Comparison of ENCODE assay signal across 15 cellular contexts in genomic region chr12:25332143-25332542, GRCh38.
DNase-seq lines count a peak whose midpoint lies in the region; ATAC-seq, FAIRE-seq and TF ChIP-seq lines count a peak whose summit lies in the region.
"Had no signal": no experiment of that assay in that cellular context is flagged by ENCODE, and none has a peak within 500 bp of the region (broad histone marks: within the 10 kb centered on the region; RNA-seq: fewer than 3 reads in every experiment).

No MANE protein-coding gene starts in this region.

- intact Hi-C loops in sciatic nerve (cut with DNase I), result no loop called here

- H3K27ac Mint-ChIP-seq in naive thymus-derived CD8-positive, alpha-beta T cell, result no peak overlapping the region

- no peaks in the 10 kb centered on the region for H3K27me3 Mint-ChIP-seq in naive thymus-derived CD8-positive, alpha-beta T cell
- H3K27me3 Mint-ChIP-seq: activated naive CD4-positive, alpha-beta T cell treated with anti-CD3 and anti-CD28 coated beads, Interleukin-2, amount 50 U/mL, for 24 hours had no signal

- H3K36me3 Mint-ChIP-seq in naive thymus-derived CD8-positive, alpha-beta T cell, result no peaks in the 10 kb centered on the region
- H3K36me3 Mint-ChIP-seq: activated naive CD4-positive, alpha-beta T cell treated with anti-CD3 and anti-CD28 coated beads, Interleukin-2, amount 50 U/mL, for 24 hours had no signal

- POLR2A ChIA-PET in naive thymus-derived CD8-positive, alpha-beta T cell (lab: Charles Lee), result interaction anchor here (0.6 kb wide), 1 partner anchor 53 kb away, joined by 3 read pairs; no protein-coding TSS in a partner anchor

- H3K4me3 Mint-ChIP-seq in naive thymus-derived CD8-positive, alpha-beta T cell, result no peak overlapping the region
- H3K4me3 Mint-ChIP-seq: activated naive CD4-positive, alpha-beta T cell treated with anti-CD3 and anti-CD28 coated beads, Interleukin-2, amount 50 U/mL, for 24 hours had no signal

- TF ChIP-seq POLR2A in GM12892 (IDR thresholded peaks at IDR 0.05; ENCODE audit: low read depth, low read length), result no peak

- H3K9me3 Mint-ChIP-seq in naive thymus-derived CD8-positive, alpha-beta T cell, result no peaks in the 10 kb centered on the region
- H3K9me3 Mint-ChIP-seq: activated naive CD4-positive, alpha-beta T cell treated with anti-CD3 and anti-CD28 coated beads, Interleukin-2, amount 50 U/mL, for 24 hours had no signal

- ATAC-seq in GM19351 (IDR thresholded peaks at IDR 0.05; ENCODE audit: unreplicated experiment) (peak; percentile 89), HG02759 (IDR thresholded peaks at IDR 0.05; ENCODE audit: unreplicated experiment) (peak; percentile 84), HG03457 (IDR thresholded peaks at IDR 0.05; ENCODE audit: unreplicated experiment) (peak; percentile 60), sciatic nerve (no peak)
- ATAC-seq in naive thymus-derived CD8-positive, alpha-beta T cell, result no peak
- ATAC-seq: Panc1 had no signal

- H3K4me1 Mint-ChIP-seq in naive thymus-derived CD8-positive, alpha-beta T cell, result peaks cover 5 to 15% (median 10%) of the 10 kb centered on the region in 4 donors

- no peak for FAIRE-seq in GM12892 (lab: Jason Lieb, UNC)
- FAIRE-seq: TTC549 had no signal

- no peak for TF ChIP-seq CTCF in GM10266 (IDR thresholded peaks at IDR 0.05; ENCODE audit: control insufficient read depth, insufficient read depth, low read depth, missing control alignments)

- DNase-seq in GM12892 (ENCODE audit: insufficient read length) (peak; percentile 9), sciatic nerve (ENCODE audit: low spot score) (no peak), GM10266 (ENCODE audit: extremely low spot score) (no peak)
- DNase-seq in stimulated activated naive CD4-positive, alpha-beta T cell (lab: John Stamatoyannopoulos, UW), result no peak
- no peak for DNase-seq in naive thymus-derived CD8-positive, alpha-beta T cell
- DNase-seq: effector memory CD4-positive, alpha-beta T cell; midbrain; NCI-H1694 treated with DMSO at 0.1 percent for 48 hours; uterus had no signal

Comparison
In these comparisons a context has a peak if more than half of its experiments do, and no peak if none do; other contexts are left out.
1. ATAC-seq: peak in GM19351 (single experiment), HG02759 (single experiment) and HG03457 (single experiment); none in sciatic nerve (single experiment) and naive thymus-derived CD8-positive, alpha-beta T cell (0 of 2).